Comparison of ENCODE assay signal across 8 cellular contexts in the genomic region with DNA sequence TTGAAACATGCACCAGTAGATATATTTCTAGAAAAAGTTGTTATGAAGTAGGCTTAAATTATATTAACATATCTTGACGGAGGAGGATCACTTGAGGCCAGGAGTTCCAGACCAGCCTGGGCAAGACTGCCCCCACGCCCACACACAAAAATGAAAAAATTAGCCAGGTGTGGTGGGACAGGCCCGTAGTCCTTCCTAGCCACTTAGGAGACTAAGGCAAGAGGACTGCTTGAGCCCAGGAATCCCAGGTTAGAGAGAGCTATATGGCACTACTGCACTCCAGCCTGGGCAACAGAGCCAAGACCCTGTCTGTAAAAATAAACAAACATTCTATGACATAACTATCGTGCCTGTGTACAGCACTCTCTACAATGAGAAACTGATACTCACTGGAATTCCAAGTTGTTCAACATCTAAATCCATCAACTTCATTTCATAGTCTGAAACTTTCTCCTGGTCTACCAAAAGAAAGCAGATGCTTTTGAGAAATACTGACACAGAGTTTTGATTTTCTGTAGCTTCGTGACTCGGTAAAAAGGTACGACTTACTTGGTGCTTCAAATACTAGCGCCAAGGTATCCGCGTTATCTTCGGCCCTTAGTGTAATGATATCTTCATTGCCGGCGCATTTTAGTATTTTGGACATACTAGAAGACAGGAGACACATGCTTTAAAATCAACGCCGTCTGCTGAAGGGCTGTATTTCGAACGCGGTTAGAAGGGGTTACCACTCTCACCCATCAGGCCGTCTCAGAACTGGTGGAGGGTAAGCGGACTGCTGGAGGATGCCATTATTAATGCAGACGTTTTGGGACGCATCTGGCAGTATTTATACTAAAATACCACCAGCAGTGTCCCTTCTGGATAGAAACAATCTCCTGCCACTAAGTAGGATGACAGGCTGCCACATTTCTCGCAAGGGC. TPM values are rescaled to one million over a fixed set of nuclear protein-coding genes. Genes with fewer than 3 reads are reported as not detected.
A peak's percentile ranks its signal among the peaks of the same experiment; 100 is the strongest.
DNase-seq lines count a peak whose midpoint lies in the region; TF ChIP-seq lines count a peak whose summit lies in the region.

No MANE protein-coding gene starts in this region.

- H3K9me3 Mint-ChIP-seq in CD4-positive, alpha-beta memory T cell = peaks cover 0 to 2% (median 0%) of the 10 kb centered on the region in 8 donors
- H3K9me3 Mint-ChIP-seq in dendritic cell treated with granulocyte-macrophage colony-stimulating factor and Interleukin-4, amounts not matched to agents 40 ng/mL and 50 ng/mL, for 4 days = no peaks in the 10 kb centered on the region

- H3K79me2 ChIP-seq in neural cell (replicated peaks; ENCODE audit: insufficient read depth, low read length) = peaks cover 29% of the 10 kb centered on the region

- peak overlapping the region; percentile 83 to 89 for H3K4me3 ChIP-seq in CD4-positive, alpha-beta memory T cell (ENCODE audit: low read length in 2 of 2)
- H3K4me3 ChIP-seq in neural cell (ENCODE audit: low read length) = peak overlapping the region; percentile 85

- no peaks in the 10 kb centered on the region for H3F3A ChIP-seq in neural cell (ENCODE audit: insufficient read depth, low read length, poor library complexity, severe bottlenecking)

- peaks cover 35% of the 10 kb centered on the region for H3K4me1 ChIP-seq in CD4-positive, alpha-beta memory T cell (ENCODE audit: insufficient read depth, low read length)

- no peaks in the 10 kb centered on the region for H3K27me3 ChIP-seq in CD4-positive, alpha-beta memory T cell (ENCODE audit: insufficient read depth, low read length)
- no peaks in the 10 kb centered on the region for H3K27me3 ChIP-seq in neural cell (ENCODE audit: insufficient read depth, low read depth, low read length)

- no peaks in the 10 kb centered on the region for H3K27me3 Mint-ChIP-seq in CD4-positive, alpha-beta memory T cell
- H3K27me3 Mint-ChIP-seq in dendritic cell treated with granulocyte-macrophage colony-stimulating factor and Interleukin-4, amounts not matched to agents 40 ng/mL and 50 ng/mL, for 4 days = no peaks in the 10 kb centered on the region

- H3K36me3 ChIP-seq in CD4-positive, alpha-beta memory T cell (ENCODE audit: insufficient read depth, low read length) = peaks cover 37% of the 10 kb centered on the region
- H3K36me3 ChIP-seq in neural cell (ENCODE audit: insufficient read depth, low read length) = no peaks in the 10 kb centered on the region

- TF ChIP-seq EP300 in neural cell (conservative IDR thresholded peaks at IDR 0.05; ENCODE audit: poor library complexity, severe bottlenecking) = no peak

- peaks cover 9% of the 10 kb centered on the region for H4K20me1 ChIP-seq in neural cell (ENCODE audit: insufficient read depth)

- CTCF ChIA-PET in CD4-positive, alpha-beta memory T cell (lab: Charles Lee; ENCODE audit: partially characterized antibody) = interaction anchor here (1.4 to 11.4 kb wide), 3 partner anchors 13 to 73 kb away, joined by 3 to 173 read pairs (median 11); no protein-coding TSS in a partner anchor

- TF ChIP-seq RAD21 in neural cell (conservative IDR thresholded peaks at IDR 0.05) = no peak

- no peak overlapping the region for H2AFZ ChIP-seq in neural cell (ENCODE audit: low read depth, low read length)

- peak overlapping the region; percentile 72 for H3K27ac ChIP-seq in CD4-positive, alpha-beta memory T cell (ENCODE audit: low read depth, low read length)
- no peak overlapping the region for H3K27ac ChIP-seq in neural cell (ENCODE audit: low read length)

- H3K4me2 ChIP-seq in neural cell (ENCODE audit: low read length) = peak overlapping the region; percentile 93

- DNase-seq in CD4-positive, alpha-beta memory T cell = no peak
- DNase-seq in NAMALWA (ENCODE audit: low spot score) (peak; percentile 46), iPS-NIHi7 (ENCODE audit: extremely low spot score) (no peak), islet precursor cell (no peak), NCI-H510A (lab: John Stamatoyannopoulos, UW) (no peak)
- DNase-seq in activated CD4-positive, CD25-positive, alpha-beta regulatory T cell (lab: John Stamatoyannopoulos, UW) = no peak

- TF ChIP-seq CTCF in neural cell (IDR thresholded peaks at IDR 0.05; ENCODE audit: poor library complexity, severe bottlenecking) = no peak

- H3K4me3 Mint-ChIP-seq in CD4-positive, alpha-beta memory T cell = peak overlapping the region; percentile 92 to 97 (median 95)
- H3K4me3 Mint-ChIP-seq in dendritic cell treated with granulocyte-macrophage colony-stimulating factor and Interleukin-4, amounts not matched to agents 40 ng/mL and 50 ng/mL, for 4 days = peak overlapping the region; percentile 92

- POLR2A ChIA-PET in CD4-positive, alpha-beta memory T cell (lab: Charles Lee; ENCODE audit: partially characterized antibody) = interaction anchor here (0.8 to 2.5 kb wide), 9 partner anchors 8 to 307 kb away, joined by 3 to 15 read pairs (median 4); a partner anchor contains a TSS

- H3K27ac Mint-ChIP-seq in CD4-positive, alpha-beta memory T cell = peak overlapping the region; percentile 71 to 96 (median 92)
- H3K27ac Mint-ChIP-seq in dendritic cell treated with granulocyte-macrophage colony-stimulating factor and Interleukin-4, amounts not matched to agents 40 ng/mL and 50 ng/mL, for 4 days = no peak overlapping the region

- H3K36me3 Mint-ChIP-seq in CD4-positive, alpha-beta memory T cell = peaks cover 13 to 44% of the 10 kb centered on the region in 2 donors
- H3K36me3 Mint-ChIP-seq in dendritic cell treated with granulocyte-macrophage colony-stimulating factor and Interleukin-4, amounts not matched to agents 40 ng/mL and 50 ng/mL, for 4 days (ENCODE audit: low read depth) = peaks cover 35% of the 10 kb centered on the region

- H3K4me1 Mint-ChIP-seq in CD4-positive, alpha-beta memory T cell = peaks cover 16 to 46% (median 32%) of the 10 kb centered on the region in 4 donors
- H3K4me1 Mint-ChIP-seq in dendritic cell treated with granulocyte-macrophage colony-stimulating factor and Interleukin-4, amounts not matched to agents 40 ng/mL and 50 ng/mL, for 4 days (ENCODE audit: low read depth) = peaks cover 32% of the 10 kb centered on the region

- no peaks in the 10 kb centered on the region for H3K9me3 ChIP-seq in CD4-positive, alpha-beta memory T cell (ENCODE audit: control insufficient read depth in 1 of 2, low read length in 2 of 2)
- H3K9me3 ChIP-seq in neural cell (ENCODE audit: low read length) = no peaks in the 10 kb centered on the region

- intact Hi-C loops in CD4-positive, alpha-beta memory T cell (cut with micrococcal nuclease) = loop anchor here (1.0 kb wide), 1 partner anchor 9 kb away; a partner anchor contains a TSS
- intact Hi-C loops in dendritic cell treated with granulocyte-macrophage colony-stimulating factor and Interleukin-4, amounts not matched to agents 40 ng/mL and 50 ng/mL, for 4 days (cut with micrococcal nuclease) = no loop called here

- no peaks in the 10 kb centered on the region for H3K9me2 ChIP-seq in neural cell (ENCODE audit: insufficient read depth, low read length)

- peak overlapping the region; percentile 11 for H3K9ac ChIP-seq in neural cell (ENCODE audit: low read length)

TF ChIP-seq in neural cell, 6 proteins besides CTCF, POLR2A, EP300 and RAD21:
- TF ChIP-seq TAF1 (IDR thresholded peaks at IDR 0.05; ENCODE audit: low read depth) (no peak), MXI1 (conservative IDR thresholded peaks at IDR 0.05; ENCODE audit: poor library complexity, severe bottlenecking) (no peak), SMC3 (conservative IDR thresholded peaks at IDR 0.05; ENCODE audit: poor library complexity) (no peak), POLR2AphosphoS5 (IDR thresholded peaks at IDR 0.05) (no peak), EZH2 (IDR thresholded peaks at IDR 0.05; ENCODE audit: borderline replicate concordance, insufficient read depth, low read length, poor library complexity, severe bottlenecking) (no peak)
- TF ChIP-seq, protein P1, sequence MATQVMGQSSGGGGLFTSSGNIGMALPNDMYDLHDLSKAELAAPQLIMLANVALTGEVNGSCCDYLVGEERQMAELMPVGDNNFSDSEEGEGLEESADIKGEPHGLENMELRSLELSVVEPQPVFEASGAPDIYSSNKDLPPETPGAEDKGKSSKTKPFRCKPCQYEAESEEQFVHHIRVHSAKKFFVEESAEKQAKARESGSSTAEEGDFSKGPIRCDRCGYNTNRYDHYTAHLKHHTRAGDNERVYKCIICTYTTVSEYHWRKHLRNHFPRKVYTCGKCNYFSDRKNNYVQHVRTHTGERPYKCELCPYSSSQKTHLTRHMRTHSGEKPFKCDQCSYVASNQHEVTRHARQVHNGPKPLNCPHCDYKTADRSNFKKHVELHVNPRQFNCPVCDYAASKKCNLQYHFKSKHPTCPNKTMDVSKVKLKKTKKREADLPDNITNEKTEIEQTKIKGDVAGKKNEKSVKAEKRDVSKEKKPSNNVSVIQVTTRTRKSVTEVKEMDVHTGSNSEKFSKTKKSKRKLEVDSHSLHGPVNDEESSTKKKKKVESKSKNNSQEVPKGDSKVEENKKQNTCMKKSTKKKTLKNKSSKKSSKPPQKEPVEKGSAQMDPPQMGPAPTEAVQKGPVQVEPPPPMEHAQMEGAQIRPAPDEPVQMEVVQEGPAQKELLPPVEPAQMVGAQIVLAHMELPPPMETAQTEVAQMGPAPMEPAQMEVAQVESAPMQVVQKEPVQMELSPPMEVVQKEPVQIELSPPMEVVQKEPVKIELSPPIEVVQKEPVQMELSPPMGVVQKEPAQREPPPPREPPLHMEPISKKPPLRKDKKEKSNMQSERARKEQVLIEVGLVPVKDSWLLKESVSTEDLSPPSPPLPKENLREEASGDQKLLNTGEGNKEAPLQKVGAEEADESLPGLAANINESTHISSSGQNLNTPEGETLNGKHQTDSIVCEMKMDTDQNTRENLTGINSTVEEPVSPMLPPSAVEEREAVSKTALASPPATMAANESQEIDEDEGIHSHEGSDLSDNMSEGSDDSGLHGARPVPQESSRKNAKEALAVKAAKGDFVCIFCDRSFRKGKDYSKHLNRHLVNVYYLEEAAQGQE (IDR thresholded peaks at IDR 0.05; ENCODE audit: borderline replicate concordance) = no peak
TF ChIP-seq in neural cell: peak in this region for 0.

RNA-seq across cellular contexts. Expression of a gene that starts 1.3 kb away (rescaled TPM):
- 10 to 100 TPM; 60.0 to 60.5 TPM for total RNA-seq in CD4-positive, alpha-beta memory T cell
- 10 to 100 TPM; 68.8 to 71.9 TPM for polyA plus RNA-seq in CD4-positive, alpha-beta memory T cell
- 149 and 165 TPM in 2 replicates for polyA plus RNA-seq in neural cell
- polyA minus RNA-seq in neural cell = 65.0 and 66.6 TPM in 2 replicates

RNA-seq across cellular contexts. Expression of a gene that starts 5.6 kb away (rescaled TPM):
- total RNA-seq in CD4-positive, alpha-beta memory T cell = 10 to 100 TPM; 81.6 to 87.3 TPM
- polyA plus RNA-seq in CD4-positive, alpha-beta memory T cell = 100 to 1,000 TPM; 215 to 248 TPM
- polyA plus RNA-seq in neural cell = 78.0 and 81.6 TPM in 2 replicates
- 48.7 and 54.8 TPM in 2 replicates for polyA minus RNA-seq in neural cell

RNA-seq across cellular contexts. Expression of a gene that starts 8.3 kb away (rescaled TPM):
- 10 to 100 TPM; 59.4 to 59.8 TPM for total RNA-seq in CD4-positive, alpha-beta memory T cell
- polyA plus RNA-seq in CD4-positive, alpha-beta memory T cell = 10 to 100 TPM; 53.7 to 57.0 TPM
- 66.7 and 70.8 TPM in 2 replicates for polyA plus RNA-seq in neural cell
- polyA minus RNA-seq in neural cell = 160 and 176 TPM in 2 replicates
